31 cellular contexts compared by ENCODE assay signal in genomic region chr13:108807841-108808240, GRCh38.
"Had no signal": no experiment of that assay in that cellular context is flagged by ENCODE, and none has a peak within 500 bp of the region (broad histone marks: within the 10 kb centered on the region; RNA-seq: fewer than 3 reads in every experiment).

No MANE protein-coding gene starts in this region.

- H3K27me3 ChIP-seq: cardiac muscle cell had no signal

- H3K27ac Mint-ChIP-seq: activated B cell treated with CpG ODN at 0.5 μM for 24 hours; activated CD4-positive, alpha-beta memory T cell treated with anti-CD3 and anti-CD28 coated beads for 36 hours; activated naive CD4-positive, alpha-beta T cell treated with anti-CD3 and anti-CD28 coated beads, Interleukin-2, amount 10 ng/mL, durations not matched to agents 7 days and 5 days; activated naive CD8-positive, alpha-beta T cell; activated naive CD8-positive, alpha-beta T cell treated with anti-CD3 and anti-CD28 coated beads, Interleukin-2, amount 50 U/mL, for 24 hours; activated T-helper 1 cell treated with anti-CD3 and anti-CD28 coated beads, Interleukin-12 subunit alpha, Interleukin-12 subunit beta, Interleukin-2, Interleukin-4 antibody, amounts not matched to agents 30 ng/mL and 10 ng/mL and 1 ng/mL, durations not matched to agents 14 hours and 24 hours and 36 hours had no signal

- H3K27ac ChIP-seq: cardiac muscle cell, PC-9, RWPE1, VCaP had no signal

- H3K4me1 Mint-ChIP-seq: activated B cell treated with CpG ODN at 0.5 μM for 24 hours; activated naive CD4-positive, alpha-beta T cell treated with anti-CD3 and anti-CD28 coated beads, Interleukin-2, amount 10 ng/mL, durations not matched to agents 7 days and 5 days; activated naive CD8-positive, alpha-beta T cell treated with anti-CD3 and anti-CD28 coated beads, Interleukin-2, amount 50 U/mL, for 24 hours; central memory CD8-positive, alpha-beta T cell had no signal

- H2AFZ ChIP-seq: PC-9 had no signal

- H3K27me3 Mint-ChIP-seq: activated B cell treated with CpG ODN at 0.5 μM for 24 hours; activated CD4-positive, alpha-beta memory T cell treated with anti-CD3 and anti-CD28 coated beads for 36 hours; activated naive CD4-positive, alpha-beta T cell treated with anti-CD3 and anti-CD28 coated beads, Interleukin-2, amount 10 ng/mL, durations not matched to agents 7 days and 5 days; activated naive CD8-positive, alpha-beta T cell treated with anti-CD3 and anti-CD28 coated beads, Interleukin-2, amount 50 U/mL, for 24 hours; central memory CD8-positive, alpha-beta T cell had no signal

- H3K36me3 ChIP-seq: cardiac muscle cell had no signal

- H3K36me3 Mint-ChIP-seq: activated CD4-positive, alpha-beta memory T cell treated with anti-CD3 and anti-CD28 coated beads for 36 hours; activated naive CD4-positive, alpha-beta T cell treated with anti-CD3 and anti-CD28 coated beads, Interleukin-2, amount 10 ng/mL, durations not matched to agents 7 days and 5 days; activated naive CD8-positive, alpha-beta T cell had no signal

- H3K9me3 Mint-ChIP-seq: activated B cell treated with CpG ODN at 0.5 μM for 24 hours; activated CD4-positive, alpha-beta memory T cell treated with anti-CD3 and anti-CD28 coated beads for 36 hours; activated naive CD4-positive, alpha-beta T cell treated with anti-CD3 and anti-CD28 coated beads, Interleukin-2, amount 10 ng/mL, durations not matched to agents 7 days and 5 days; activated naive CD8-positive, alpha-beta T cell treated with anti-CD3 and anti-CD28 coated beads, Interleukin-2, amount 50 U/mL, for 24 hours; activated T-cell treated with anti-CD3 and anti-CD28 coated beads, Interleukin-2, amount 50 U/mL, for 4 hours; activated T-helper 1 cell treated with anti-CD3 and anti-CD28 coated beads, Interleukin-12 subunit alpha, Interleukin-12 subunit beta, Interleukin-2, Interleukin-4 antibody, amounts not matched to agents 30 ng/mL and 10 ng/mL and 1 ng/mL, durations not matched to agents 14 hours and 24 hours and 36 hours had no signal

- H3K4me2 ChIP-seq: PC-9 had no signal

- H3K4me3 ChIP-seq: cardiac muscle cell, PC-9 had no signal

- H3K4me3 Mint-ChIP-seq: activated B cell treated with CpG ODN at 0.5 μM for 24 hours; activated CD4-positive, alpha-beta memory T cell treated with anti-CD3 and anti-CD28 coated beads for 36 hours; activated naive CD4-positive, alpha-beta T cell treated with anti-CD3 and anti-CD28 coated beads, Interleukin-2, amount 10 ng/mL, durations not matched to agents 7 days and 5 days; activated naive CD8-positive, alpha-beta T cell; activated naive CD8-positive, alpha-beta T cell treated with anti-CD3 and anti-CD28 coated beads, Interleukin-2, amount 50 U/mL, for 24 hours; activated T-cell treated with anti-CD3 and anti-CD28 coated beads, Interleukin-2, amount 50 U/mL, for 4 hours; activated T-helper 1 cell treated with anti-CD3 and anti-CD28 coated beads, Interleukin-12 subunit alpha, Interleukin-12 subunit beta, Interleukin-2, Interleukin-4 antibody, amounts not matched to agents 30 ng/mL and 10 ng/mL and 1 ng/mL, durations not matched to agents 14 hours and 24 hours and 36 hours; central memory CD8-positive, alpha-beta T cell had no signal

- DNase-seq: activated B cell treated with CpG ODN at 0.5 μM for 24 hours; activated CD4-positive, alpha-beta memory T cell treated with anti-CD3 and anti-CD28 coated beads for 36 hours; activated CD4-positive, alpha-beta T cell treated with anti-CD3 and anti-CD28 coated beads for 4 hours; activated CD4-positive, alpha-beta T cell treated with anti-CD3 and anti-CD28 coated beads, Interleukin-2, amount 50 U/mL, for 1 hour; activated CD4-positive, CD25-positive, alpha-beta regulatory T cell treated with anti-CD3 and anti-CD28 coated beads, Interleukin-2, amount 50 U/mL, for 72 hours; activated CD8-positive, alpha-beta memory T cell treated with anti-CD3 and anti-CD28 coated beads, Interleukin-2, amount 50 U/mL, for 4 hours; activated gamma-delta T cell treated with Interleukin-2 at 50 U/mL for 16 hours; activated naive CD4-positive, alpha-beta T cell treated with anti-CD3 and anti-CD28 coated beads, Interleukin-2, amount 10 ng/mL, durations not matched to agents 7 days and 5 days; activated naive CD8-positive, alpha-beta T cell treated with anti-CD3 and anti-CD28 coated beads, Interleukin-2, amount 50 U/mL, for 24 hours; activated T-cell treated with anti-CD3 and anti-CD28 coated beads for 4 hours; activated T-cell treated with anti-CD3 and anti-CD28 coated beads, Interleukin-2, amount 50 U/mL, for 4 hours; aorta; NCI-H1092 treated with DMSO at 0.1 percent for 48 hours; NCI-H1417; NCI-H1930; NCI-H2081 treated with DMSO at 0.1 percent for 48 hours; NCI-H510A; NCI-H526; NCI-H748 treated with DMSO at 0.1 percent for 48 hours; PC-9; SIG-M5; SW 1271; T-helper 1 cell; T-helper 2 cell; T-helper 9 cell had no signal
